Comparison of ENCODE assay signal across 8 cellular contexts in the genomic region with DNA sequence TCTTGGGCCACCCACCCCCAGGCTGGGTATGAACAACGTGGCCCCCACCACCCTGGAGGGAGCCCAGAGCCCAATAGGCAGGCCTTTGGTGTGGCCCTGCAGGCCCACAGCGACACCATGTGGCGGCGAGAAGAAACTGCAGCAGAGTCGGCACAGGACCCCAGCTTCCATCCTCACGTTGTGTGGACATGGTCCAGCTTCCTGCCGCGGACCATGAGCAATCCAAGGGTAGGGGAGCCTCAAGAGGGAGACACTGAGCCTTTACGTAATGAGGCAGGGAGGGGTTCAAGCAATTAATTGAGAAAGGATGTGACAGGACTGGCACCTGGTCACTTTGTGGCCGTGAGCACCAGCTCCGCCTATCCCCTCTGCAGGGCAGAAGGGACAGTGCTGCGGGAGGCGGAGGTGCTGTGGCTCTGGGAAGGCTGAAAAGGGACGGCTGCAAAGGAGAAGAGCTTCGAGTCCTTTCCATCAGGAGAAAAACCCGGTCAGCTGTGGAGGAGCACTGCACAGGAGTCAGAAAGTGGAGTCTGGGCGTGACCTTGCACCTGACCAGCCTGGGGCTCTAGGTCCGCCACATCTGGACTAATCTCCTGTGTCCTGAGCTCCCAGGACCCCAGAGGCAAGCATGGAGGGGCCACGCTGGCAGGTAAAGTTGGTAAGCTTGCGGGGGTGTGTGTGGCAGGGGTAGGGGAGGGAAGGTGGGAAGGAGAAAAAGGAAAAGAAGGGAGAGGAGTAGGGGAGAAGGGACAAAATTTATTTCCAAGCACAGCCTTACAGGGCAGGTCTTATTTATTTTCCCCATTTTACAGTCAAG. TPM values are rescaled to one million over a fixed set of nuclear protein-coding genes. Genes with fewer than 3 reads are reported as not detected.
DNase-seq lines count a peak whose midpoint lies in the region; ATAC-seq and TF ChIP-seq lines count a peak whose summit lies in the region.

No MANE protein-coding gene starts in this region.

- H3K79me2 ChIP-seq in parathyroid adenoma, result peaks cover 3% of the 10 kb centered on the region

- peaks cover 7% of the 10 kb centered on the region for H3K27me3 Mint-ChIP-seq in activated T-helper 17 cell treated with anti-CD3 and anti-CD28 coated beads, Interleukin-2, amount 50 U/mL, for 72 hours

- H3K27ac Mint-ChIP-seq in activated T-helper 17 cell treated with anti-CD3 and anti-CD28 coated beads, Interleukin-2, amount 50 U/mL, for 72 hours, result no peak overlapping the region

- no peaks in the 10 kb centered on the region for H3K4me1 Mint-ChIP-seq in activated T-helper 17 cell treated with anti-CD3 and anti-CD28 coated beads, Interleukin-2, amount 50 U/mL, for 72 hours

- H3K4me3 ChIP-seq in BLaER1 (no peak overlapping the region), cardiac muscle cell (no peak overlapping the region), parathyroid adenoma (ENCODE audit: low read depth, low read length) (no peak overlapping the region)

- H3K4me1 ChIP-seq in BLaER1 (peaks cover 16% of the 10 kb centered on the region), cardiac muscle cell (ENCODE audit: low read depth) (no peaks in the 10 kb centered on the region), parathyroid adenoma (peaks cover 5% of the 10 kb centered on the region)

- no peaks in the 10 kb centered on the region for H3K27me3 ChIP-seq in BLaER1
- no peaks in the 10 kb centered on the region for H3K27me3 ChIP-seq in cardiac muscle cell
- no peaks in the 10 kb centered on the region for H3K27me3 ChIP-seq in parathyroid adenoma (ENCODE audit: control insufficient read depth, insufficient read depth, low read length)

- DNase-seq in NCI-H460 (ENCODE audit: extremely low read depth, low read depth), result peak; percentile 53
- DNase-seq in cardiac muscle cell (ENCODE audit: low read depth in 1 of 2, low spot score in 1 of 2), result peak; percentile 72 to 81

- H3K4me2 ChIP-seq in BLaER1 (peak overlapping the region; percentile 12), parathyroid adenoma (ENCODE audit: low read length) (peak overlapping the region; percentile 52)

- H3K9me3 ChIP-seq in BLaER1 (no peaks in the 10 kb centered on the region), cardiac muscle cell (ENCODE audit: low read depth) (no peaks in the 10 kb centered on the region), parathyroid adenoma (ENCODE audit: control insufficient read depth, low read length) (no peaks in the 10 kb centered on the region)

- H3K4me3 Mint-ChIP-seq in activated T-helper 17 cell treated with anti-CD3 and anti-CD28 coated beads, Interleukin-2, amount 50 U/mL, for 72 hours, result no peak overlapping the region

- H3K9ac ChIP-seq in BLaER1 (no peak overlapping the region), parathyroid adenoma (no peak overlapping the region)

- no peaks in the 10 kb centered on the region for H3K36me3 Mint-ChIP-seq in activated T-helper 17 cell treated with anti-CD3 and anti-CD28 coated beads, Interleukin-2, amount 50 U/mL, for 72 hours (ENCODE audit: low read depth)

- peak overlapping the region; percentile 83 for H2AFZ ChIP-seq in parathyroid adenoma

- H3K36me3 ChIP-seq in BLaER1, result no peaks in the 10 kb centered on the region
- H3K36me3 ChIP-seq in cardiac muscle cell, result no peaks in the 10 kb centered on the region
- no peaks in the 10 kb centered on the region for H3K36me3 ChIP-seq in parathyroid adenoma (ENCODE audit: control insufficient read depth, insufficient read depth, low read length)

- no peaks in the 10 kb centered on the region for H4K20me1 ChIP-seq in BLaER1

- H3K27ac ChIP-seq in BLaER1 (no peak overlapping the region), cardiac muscle cell (no peak overlapping the region), parathyroid adenoma (no peak overlapping the region)

- peak; percentile 96 for TF ChIP-seq CTCF in cardiac muscle cell (IDR thresholded peaks at IDR 0.05; ENCODE audit: low read depth, low read length)
- peak; percentile 99 for TF ChIP-seq CTCF in parathyroid adenoma (IDR thresholded peaks at IDR 0.05)

- no peaks in the 10 kb centered on the region for H3K9me3 Mint-ChIP-seq in activated T-helper 17 cell treated with anti-CD3 and anti-CD28 coated beads, Interleukin-2, amount 50 U/mL, for 72 hours

- ATAC-seq in GM18502 (IDR thresholded peaks at IDR 0.05; ENCODE audit: poor library complexity, unreplicated experiment) (peak; percentile 79), HG02981 (IDR thresholded peaks at IDR 0.05; ENCODE audit: unreplicated experiment) (peak; percentile 63), GM21737 (IDR thresholded peaks at IDR 0.05; ENCODE audit: unreplicated experiment) (no peak)
- ATAC-seq in activated T-helper 17 cell treated with anti-CD3 and anti-CD28 coated beads, Interleukin-2, amount 50 U/mL, for 72 hours (replicated peaks), result peak; percentile 47

RNA-seq across cellular contexts. Expression of gene TMEM37, which starts 44.9 kb away (rescaled TPM):
- total RNA-seq in NCI-H460 (2014; rRNA removed; shearing (Covaris generic)), result 1.4 and 2.5 TPM in 2 replicates
- 9.8 and 16.6 TPM in 2 replicates for polyA plus RNA-seq in NCI-H460 (2014; cell fraction: nucleus; rRNA removed)
- not detected for total RNA-seq in activated T-helper 17 cell treated with anti-CD3 and anti-CD28 coated beads, Interleukin-2, amount 50 U/mL, for 72 hours
- total RNA-seq in cardiac muscle cell, result 1.5 and 4.3 TPM in 2 replicates
- 2.1 and 7.6 TPM in 2 replicates for polyA plus RNA-seq in cardiac muscle cell

RNA-seq across cellular contexts. Expression of gene SCTR, which starts 47.8 kb away (rescaled TPM):
- total RNA-seq in NCI-H460 (2014; rRNA removed; shearing (Covaris generic)), result not detected in 2 replicates
- not detected in 2 replicates for polyA plus RNA-seq in NCI-H460 (2014; cell fraction: nucleus; rRNA removed)
- not detected for total RNA-seq in activated T-helper 17 cell treated with anti-CD3 and anti-CD28 coated beads, Interleukin-2, amount 50 U/mL, for 72 hours
- total RNA-seq in cardiac muscle cell, result 0.07 and 0.09 TPM in 2 replicates
- polyA plus RNA-seq in cardiac muscle cell, result 0.81 TPM in 1 of 2 replicates, not detected in the other
